ENCODE assay signal across 19 cellular contexts in genomic region chr20:43767686-43768474, GRCh38. TPM values are rescaled to one million over a fixed set of nuclear protein-coding genes. Genes with fewer than 3 reads are reported as not detected.
A peak's percentile ranks its signal among the peaks of the same experiment; 100 is the strongest.
DNase-seq lines count a peak whose midpoint lies in the region; FAIRE-seq and TF ChIP-seq lines count a peak whose summit lies in the region.
"Had no signal": no experiment of that assay in that cellular context is flagged by ENCODE, and none has a peak within 500 bp of the region (broad histone marks: within the 10 kb centered on the region; RNA-seq: fewer than 3 reads in every experiment).

No MANE protein-coding gene starts in this region.

- H3K9me3 ChIP-seq in keratinocyte (ENCODE audit: control insufficient read depth, low read depth, low read length), result no peaks in the 10 kb centered on the region
- H3K9me3 ChIP-seq in OCI-LY7 (ENCODE audit: low read length), result no peaks in the 10 kb centered on the region
- H3K9me3 ChIP-seq: gastrocnemius medialis, spleen had no signal

- H3K4me3 ChIP-seq in AG10803 (ENCODE audit: low read length) (no peak overlapping the region), brain microvascular endothelial cell (ENCODE audit: low read depth, low read length) (no peak overlapping the region), keratinocyte (ENCODE audit: control insufficient read depth in 2 of 3, extremely low read depth in 1 of 3, insufficient read depth in 2 of 3, low read depth in 1 of 3, low read length in 3 of 3) (no peak overlapping the region), OCI-LY7 (ENCODE audit: low read depth, low read length, poor library complexity, severe bottlenecking) (no peak overlapping the region)
- H3K4me3 ChIP-seq: gastrocnemius medialis, SK-N-MC, spleen had no signal

- POLR2A ChIA-PET in OCI-LY7 (lab: Charles Lee), result no interaction called here
- POLR2A ChIA-PET in HEK293T (lab: Yijun Ruan, JAX), result no interaction called here

- H4K20me1 ChIP-seq in keratinocyte (ENCODE audit: control insufficient read depth, extremely low read depth, insufficient read depth, low read length) (no peaks in the 10 kb centered on the region), OCI-LY7 (ENCODE audit: insufficient read depth, low read length) (no peaks in the 10 kb centered on the region)

- no peaks in the 10 kb centered on the region for H3K36me3 ChIP-seq in brain microvascular endothelial cell (replicated peaks)
- H3K36me3 ChIP-seq in keratinocyte (ENCODE audit: control insufficient read depth in 2 of 2, extremely low read depth in 1 of 2, insufficient read depth in 2 of 2, low read length in 2 of 2), result no peaks in the 10 kb centered on the region
- H3K36me3 ChIP-seq in OCI-LY7 (ENCODE audit: insufficient read depth, low read length), result no peaks in the 10 kb centered on the region
- H3K36me3 ChIP-seq: gastrocnemius medialis, spleen had no signal

- no peak overlapping the region for H3K27ac ChIP-seq in brain microvascular endothelial cell
- no peak overlapping the region for H3K27ac ChIP-seq in keratinocyte (ENCODE audit: control insufficient read depth, insufficient read depth, low read length)
- no peak overlapping the region for H3K27ac ChIP-seq in OCI-LY7 (ENCODE audit: low read depth, low read length, poor library complexity, severe bottlenecking)
- H3K27ac ChIP-seq: gastrocnemius medialis, SK-N-MC, spleen had no signal

- dilution Hi-C loops in keratinocyte (cut with MboI; ENCODE audit: extremely low pct_ligation_motif_present, low sequenced_read_pairs), result no loop called here

- CTCF ChIA-PET in OCI-LY7 (lab: Charles Lee; ENCODE audit: unreplicated experiment) (no interaction called here), HEK293T (lab: Yijun Ruan, JAX) (interaction anchor here (0.7 kb wide), 1 partner anchor 329 kb away, joined by 3 read pairs; no protein-coding TSS in a partner anchor)

- H3K9me2 ChIP-seq in OCI-LY7 (ENCODE audit: insufficient read depth, low read length), result no peaks in the 10 kb centered on the region

- no peak overlapping the region for H3K9ac ChIP-seq in keratinocyte (ENCODE audit: control insufficient read depth, extremely low read depth, insufficient read depth, low read length)

- H3K4me2 ChIP-seq in keratinocyte (ENCODE audit: control insufficient read depth, extremely low read depth, insufficient read depth, low read depth, low read length) (no peak overlapping the region), OCI-LY7 (ENCODE audit: low read length) (no peak overlapping the region)

- TF ChIP-seq CTCF in AG10803 (conservative IDR thresholded peaks at IDR 0.05; ENCODE audit: low read length) (0 out of 2 replicates have a peak, but pooled peaks have one; percentile 14), brain microvascular endothelial cell (IDR thresholded peaks at IDR 0.05; ENCODE audit: low read depth, low read length, missing control alignments) (peak; percentile 9), keratinocyte (optimal IDR thresholded peaks at IDR 0.05 in 1 of 3, IDR thresholded peaks at IDR 0.05 in 1 of 3, conservative IDR thresholded peaks at IDR 0.05 in 1 of 3; ENCODE audit: extremely low read depth in 1 of 3, insufficient read depth in 2 of 3, low read length in 3 of 3) (peak; percentile 23 to 47 (median 27)), OCI-LY7 (conservative IDR thresholded peaks at IDR 0.05; ENCODE audit: low read length) (no peak)

- FAIRE-seq in keratinocyte (lab: Jason Lieb, UNC), result peak; percentile 87

- intact Hi-C loops in OCI-LY7 (cut with micrococcal nuclease; ENCODE audit: unreplicated experiment), result no loop called here

- peak; percentile 67 for DNase-seq in AG10803 (ENCODE audit: low read depth)
- peak; percentile 64 for DNase-seq in LHCN-M2 (ENCODE audit: low read depth)
- no peak for DNase-seq in brain microvascular endothelial cell
- no peak for DNase-seq in keratinocyte (ENCODE audit: low read depth, low spot score)
- DNase-seq in NCI-H1694 (lab: John Stamatoyannopoulos, UW), result no peak
- DNase-seq in OCI-LY7 (ENCODE audit: low spot score), result no peak
- no peak for DNase-seq in NCI-H2196 (lab: John Stamatoyannopoulos, UW; ENCODE audit: unreplicated experiment)
- no peak for DNase-seq in HEK293T (ENCODE audit: extremely low spot score)
- DNase-seq: activated CD4-positive, CD25-positive, alpha-beta regulatory T cell treated with anti-CD3 and anti-CD28 coated beads, Interleukin-2, amount 50 U/mL, for 72 hours; gastrocnemius medialis; GDM1; left colon; NCI-H1092; NCI-H526; spleen had no signal

- H3K27me3 ChIP-seq in brain microvascular endothelial cell (replicated peaks) (peaks cover 7% of the 10 kb centered on the region), keratinocyte (ENCODE audit: control insufficient read depth, extremely low read depth, insufficient read depth, low read length) (peaks cover 27% of the 10 kb centered on the region)

- BruUV-seq in OCI-LY7 (replicated peaks; lab: Mats Ljungman, UMichigan), result no TSS peak

- in situ Hi-C loops in brain microvascular endothelial cell (cut with HindIII; ENCODE audit: low pct_ligation_motif_present, low sequenced_read_pairs), result no loop called here

- no peaks in the 10 kb centered on the region for H3K9me1 ChIP-seq in keratinocyte (ENCODE audit: control insufficient read depth, extremely low read depth, insufficient read depth, low read length)

- H2AFZ ChIP-seq in keratinocyte (ENCODE audit: control insufficient read depth, low read length), result no peak overlapping the region
- H2AFZ ChIP-seq in OCI-LY7 (ENCODE audit: low read length), result no peak overlapping the region

- peaks cover 7% of the 10 kb centered on the region for H3K4me1 ChIP-seq in keratinocyte (ENCODE audit: control insufficient read depth, extremely low read depth, insufficient read depth, low read length)
- H3K4me1 ChIP-seq in OCI-LY7 (ENCODE audit: insufficient read depth, low read length, poor library complexity, severe bottlenecking), result no peaks in the 10 kb centered on the region
- H3K4me1 ChIP-seq: gastrocnemius medialis, spleen had no signal

- H3K79me2 ChIP-seq in keratinocyte (ENCODE audit: control insufficient read depth, insufficient read depth, low read length), result no peaks in the 10 kb centered on the region
- no peaks in the 10 kb centered on the region for H3K79me2 ChIP-seq in OCI-LY7 (ENCODE audit: insufficient read depth, low read depth, low read length)

TF ChIP-seq in HEK293T, 16 proteins besides CTCF, POLR2A, EP300 and RAD21:
- TF ChIP-seq ARNT (IDR thresholded peaks at IDR 0.05) (no peak), FOXA1 (IDR thresholded peaks at IDR 0.05) (no peak), NFRKB (IDR thresholded peaks at IDR 0.05) (no peak), ELF4 (IDR thresholded peaks at IDR 0.05) (no peak), SUZ12 (IDR thresholded peaks at IDR 0.05) (no peak), SP1 (IDR thresholded peaks at IDR 0.05) (no peak), HDGF (IDR thresholded peaks at IDR 0.05; ENCODE audit: borderline replicate concordance) (no peak), LEF1 (IDR thresholded peaks at IDR 0.05; ENCODE audit: borderline replicate concordance) (no peak), PKNOX1 (IDR thresholded peaks at IDR 0.05) (no peak), ZNF384 (IDR thresholded peaks at IDR 0.05) (no peak), L3MBTL2 (conservative IDR thresholded peaks at IDR 0.05) (no peak), TARDBP (IDR thresholded peaks at IDR 0.05) (no peak)
TF ChIP-seq in HEK293T: peak in this region for 0.

RNA-seq across cellular contexts. Expression of gene GTSF1L, which starts 41.1 kb away (rescaled TPM):
- total RNA-seq in LHCN-M2 (2014; rRNA removed) (not detected in 2 replicates), OCI-LY7 (2022) (3.3 and 4.0 TPM in 2 replicates)
- polyA plus RNA-seq in LHCN-M2 (2012), result not detected
- not detected in 3 replicates for polyA plus RNA-seq in keratinocyte
- not detected for polyA plus RNA-seq in keratinocyte (2011; ENCODE audit: low read depth)
- polyA plus RNA-seq in keratinocyte (2011; cell fraction: cytosol; rRNA removed), result not detected in 2 replicates
- not detected in 2 replicates for polyA plus RNA-seq in keratinocyte (2011; cell fraction: nucleus; rRNA removed)
- polyA plus RNA-seq in keratinocyte (2012; ENCODE audit: low replicate concordance), result not detected in 2 replicates
- not detected in 3 replicates for polyA minus RNA-seq in keratinocyte
- polyA minus RNA-seq in keratinocyte (2011; cell fraction: cytosol; rRNA and poly(A)+ RNA removed), result not detected
- not detected in 2 replicates for polyA minus RNA-seq in keratinocyte (2011; cell fraction: nucleus; rRNA and poly(A)+ RNA removed)
- 0.21 and 3.1 TPM in 2 replicates for total RNA-seq in OCI-LY7 (2014; rRNA removed; shearing (Covaris generic))
- total RNA-seq: activated T-helper 2 cell treated with anti-CD3 and anti-CD28 coated beads, Interferon-gamma antibody, Interleukin-2, Interleukin-4, amounts not matched to agents 10 μg/mL and 5 μg/mL and 100 μg/mL, durations not matched to agents 14 hours and 24 hours and 36 hours; gastrocnemius medialis; left colon; urinary bladder had no signal
- polyA plus RNA-seq: neural cell, urinary bladder had no signal

Comparison
In these comparisons a context has a peak if more than half of its experiments do, and no peak if none do; other contexts are left out.
1. DNase-seq: peak in AG10803 (single experiment) and LHCN-M2 (single experiment); none in brain microvascular endothelial cell (single experiment), keratinocyte (single experiment), NCI-H1694 (single experiment), OCI-LY7 (single experiment), NCI-H2196 (single experiment) and HEK293T (single experiment).